Comparison of ENCODE assay signal across 9 cellular contexts in genomic region chr4:137540356-137540755, GRCh38. TPM values are rescaled to one million over a fixed set of nuclear protein-coding genes. Genes with fewer than 3 reads are reported as not detected.
"Had no signal": no experiment of that assay in that cellular context is flagged by ENCODE, and none has a peak within 500 bp of the region (broad histone marks: within the 10 kb centered on the region; RNA-seq: fewer than 3 reads in every experiment).

No MANE protein-coding gene starts in this region.

- DNase-seq: H9, HCEC 1CT, KBM-7 had no signal

- H2AFZ ChIP-seq: GM23338 had no signal

- H3K27ac ChIP-seq: HL-60, KMS-11 had no signal

- ATAC-seq: GM23338, HepG2 had no signal

- FAIRE-seq: H1, H54, HepG2 had no signal

- H3K4me2 ChIP-seq: KMS-11 had no signal

- H3K4me3 Mint-ChIP-seq: GM23338, H9 had no signal

- H3K9me3 Mint-ChIP-seq: GM23338, H9 had no signal

- H3K27ac Mint-ChIP-seq: GM23338 had no signal

- H3K9ac ChIP-seq: KMS-11 had no signal

- H3K4me3 ChIP-seq: GM23338 had no signal

RNA-seq across cellular contexts. Expression of gene PCDH18, which starts 8.1 kb away (rescaled TPM):
- total RNA-seq: HepG2 had no signal
- polyA plus RNA-seq: HepG2 had no signal
